8 cellular contexts compared by ENCODE assay signal in genomic region chr18:59056706-59057492, GRCh38.
A peak's percentile ranks its signal among the peaks of the same experiment; 100 is the strongest.
DNase-seq lines count a peak whose midpoint lies in the region; ATAC-seq lines count a peak whose summit lies in the region.

No MANE protein-coding gene starts in this region.

- ATAC-seq in activated CD4-positive, CD25-positive, alpha-beta regulatory T cell treated with anti-CD3 and anti-CD28 coated beads, Interleukin-2, amount 50 U/mL, for 24 hours, result no peak
- ATAC-seq in HG03175 (IDR thresholded peaks at IDR 0.05; ENCODE audit: unreplicated experiment) (peak; percentile 72), GM19324 (IDR thresholded peaks at IDR 0.05; ENCODE audit: low FRiP score, unreplicated experiment) (no peak)

- DNase-seq in activated CD4-positive, CD25-positive, alpha-beta regulatory T cell treated with anti-CD3 and anti-CD28 coated beads, Interleukin-2, amount 50 U/mL, for 72 hours, result peak; percentile 61
- peak; percentile 90 for DNase-seq in NCI-H82 (lab: John Stamatoyannopoulos, UW)
- peak; percentile 27 for DNase-seq in activated T-helper 9 cell treated with anti-CD3 and anti-CD28 coated beads, Interleukin-2, amount 50 U/mL, for 16 hours (ENCODE audit: low read depth)
- peak; percentile 51 for DNase-seq in glomerular visceral epithelial cell (ENCODE audit: extremely low spot score)
- DNase-seq in pons (ENCODE audit: low spot score), result peak; percentile 67

Comparison
In these comparisons a context has a peak if more than half of its experiments do, and no peak if none do; other contexts are left out.
1. DNase-seq: peak in every context shown above with its lines; median percentile 90 in NCI-H82; 67 in pons; 61 in activated CD4-positive, CD25-positive, alpha-beta regulatory T cell treated with anti-CD3 and anti-CD28 coated beads, Interleukin-2, amount 50 U/mL, for 72 hours; 51 in glomerular visceral epithelial cell; 27 in activated T-helper 9 cell treated with anti-CD3 and anti-CD28 coated beads, Interleukin-2, amount 50 U/mL, for 16 hours.